8 cellular contexts compared by ENCODE assay signal in the genomic region with DNA sequence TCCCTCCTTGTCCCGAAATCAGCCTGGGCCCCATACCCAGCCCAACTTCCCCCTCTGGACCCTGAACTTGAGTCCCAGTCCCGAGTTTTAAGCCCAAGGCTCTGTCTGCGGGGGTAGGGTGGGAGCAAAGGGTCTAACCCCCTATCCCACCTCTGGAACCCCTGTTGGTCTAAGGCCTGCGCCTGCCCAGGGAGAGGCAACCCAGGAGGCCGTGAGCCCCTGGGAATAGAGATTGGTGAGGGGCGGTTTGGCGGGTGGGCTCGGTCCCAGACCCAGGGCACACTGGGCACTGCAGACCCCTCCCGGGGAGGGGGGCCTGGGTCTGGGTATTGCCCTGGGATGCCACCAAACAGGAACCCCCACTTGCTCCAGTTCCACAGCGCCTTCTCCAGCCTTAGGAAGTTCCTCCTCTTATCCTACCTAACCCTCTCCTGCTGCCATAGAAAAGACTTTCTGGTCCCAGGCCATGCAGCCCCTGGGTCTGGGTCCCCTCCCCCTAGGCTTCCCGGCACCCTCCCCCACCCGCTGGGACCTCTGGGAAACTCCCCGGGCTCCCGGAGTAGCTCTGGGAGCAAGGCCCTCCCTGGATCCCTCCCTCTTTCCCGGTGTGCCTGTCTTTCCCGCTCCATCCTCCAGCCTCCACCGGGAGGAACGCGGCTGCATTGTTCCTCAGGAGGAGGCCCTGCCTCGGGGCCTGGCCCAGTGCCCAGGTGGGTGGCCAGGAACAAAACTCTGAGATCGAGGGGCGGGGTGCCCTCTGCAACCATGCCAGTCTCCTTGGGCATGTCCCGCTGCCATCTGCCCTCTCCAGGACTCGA. TPM values are rescaled to one million over a fixed set of nuclear protein-coding genes. Genes with fewer than 3 reads are reported as not detected.
DNase-seq lines count a peak whose midpoint lies in the region; ATAC-seq, FAIRE-seq and TF ChIP-seq lines count a peak whose summit lies in the region.

No MANE protein-coding gene starts in this region.

- H3K27me3 ChIP-seq in Peyer's patch, result no peaks in the 10 kb centered on the region
- H3K27me3 ChIP-seq in H1 (replicated peaks in 1 of 4; ENCODE audit: control insufficient read depth in 3 of 4, extremely low read depth in 1 of 4, insufficient read depth in 3 of 4, low read length in 3 of 4), result no peaks in the 10 kb centered on the region
- H3K27me3 ChIP-seq in mucosa of stomach (ENCODE audit: control insufficient read depth, insufficient read depth, low read length), result no peaks in the 10 kb centered on the region

- H4K20me1 ChIP-seq in H1 (replicated peaks in 1 of 2; ENCODE audit: control insufficient read depth in 1 of 2, insufficient read depth in 2 of 2, low read length in 2 of 2), result peaks cover 1 to 5% of the 10 kb centered on the region in 2 experiments

- peak overlapping the region; percentile 86; the same call in 1 of the 2 replicates for H2AK5ac ChIP-seq in H1 (ENCODE audit: low read depth, low read length)

- H3K27ac ChIP-seq in Peyer's patch (peak overlapping the region; percentile 97 to 99 (median 98)), H1 (ENCODE audit: low read depth, low read length) (no peak overlapping the region)

- no peak for ATAC-seq in HG03521 (IDR thresholded peaks at IDR 0.05; ENCODE audit: unreplicated experiment)
- no peak for ATAC-seq in HG02798 (IDR thresholded peaks at IDR 0.05; ENCODE audit: poor library complexity, unreplicated experiment)

- no peak overlapping the region for H3K56ac ChIP-seq in H1 (replicated peaks; ENCODE audit: insufficient read length, low read depth, low read length)

- no peak for TF ChIP-seq EP300 in H1 (IDR thresholded peaks at IDR 0.05; ENCODE audit: borderline replicate concordance in 1 of 2, low read depth in 2 of 2, low read length in 2 of 2)

- peak overlapping the region; percentile 81; the same call in 1 of the 2 replicates for H2BK5ac ChIP-seq in H1 (ENCODE audit: low read depth, low read length)

- H3K9me3 ChIP-seq in Peyer's patch (no peaks in the 10 kb centered on the region), H1 (ENCODE audit: insufficient read depth in 2 of 2, low read depth in 1 of 2, low read length in 1 of 2) (no peaks in the 10 kb centered on the region), mucosa of stomach (ENCODE audit: control insufficient read depth, low read length) (no peaks in the 10 kb centered on the region)

- H3K4me1 ChIP-seq in Peyer's patch, result peaks cover 7 to 66% (median 39%) of the 10 kb centered on the region in 4 donors
- peaks cover 0 to 44% (median 36%) of the 10 kb centered on the region in 4 experiments; a peak in 6 of 7 replicates for H3K4me1 ChIP-seq in H1 (replicated peaks in 1 of 4; ENCODE audit: control insufficient read depth in 3 of 4, insufficient read depth in 4 of 4, low read length in 3 of 4)
- peaks cover 74% of the 10 kb centered on the region for H3K4me1 ChIP-seq in mucosa of stomach (ENCODE audit: control insufficient read depth, insufficient read depth, low read length)

- peak overlapping the region; percentile 67 to 79 for H3K4me2 ChIP-seq in H1 (ENCODE audit: insufficient read depth in 1 of 2, low read depth in 2 of 2, low read length in 2 of 2)

- peak overlapping the region; percentile 87 for H4K91ac ChIP-seq in H1 (replicated peaks; ENCODE audit: insufficient read length, low read length)

- DNase-seq in NCI-H146 (lab: John Stamatoyannopoulos, UW), result peak; percentile 57
- DNase-seq in NCI-H146 treated with DMSO at 0.1 percent for 48 hours (lab: John Stamatoyannopoulos, UW; ENCODE audit: unreplicated experiment), result no peak
- peak in 2 of 3 donors; percentile 70 to 71 for DNase-seq in Peyer's patch
- peak in 1 of 2 experiments; percentile 68 for DNase-seq in H1 (ENCODE audit: low read depth in 1 of 2, low spot score in 2 of 2)
- no peak for DNase-seq in inferior parietal cortex (ENCODE audit: extremely low spot score)

- H4K8ac ChIP-seq in H1 (ENCODE audit: extremely low read depth, insufficient read depth, low read length), result peak overlapping the region; percentile 87; the same call in 1 of the 2 replicates

- CTCF ChIA-PET in H1 (lab: Charles Lee; ENCODE audit: partially characterized antibody), result interaction anchor here (1.6 kb wide), 1 partner anchor 19 kb away, joined by 5 read pairs; no protein-coding TSS in a partner anchor

- H3K36me3 ChIP-seq in Peyer's patch (no peaks in the 10 kb centered on the region), H1 (ENCODE audit: control insufficient read depth in 2 of 4, insufficient read depth in 4 of 4, low read length in 3 of 4) (no peaks in the 10 kb centered on the region), mucosa of stomach (ENCODE audit: control insufficient read depth, insufficient read depth, low read length) (no peaks in the 10 kb centered on the region)

- peak overlapping the region; percentile 18 for H2BK120ac ChIP-seq in H1 (replicated peaks; ENCODE audit: low read depth, low read length)

- TF ChIP-seq CTCF in Peyer's patch (IDR thresholded peaks at IDR 0.05) (no peak), H1 (IDR thresholded peaks at IDR 0.05; ENCODE audit: control extremely low read depth in 1 of 3, insufficient read depth in 1 of 3, low read depth in 1 of 3, low read length in 3 of 3) (no peak)

- H3K4ac ChIP-seq in H1 (replicated peaks; ENCODE audit: insufficient read length, low read depth, low read length), result no peak overlapping the region

- no peaks in the 10 kb centered on the region for H3K79me1 ChIP-seq in H1 (ENCODE audit: low read depth, low read length)

- H2BK12ac ChIP-seq in H1 (ENCODE audit: low read depth, low read length), result peak overlapping the region; percentile 95; the same call in 1 of the 2 replicates

- peaks cover 18% of the 10 kb centered on the region; the same call in 1 of the 2 replicates for H3K23me2 ChIP-seq in H1 (ENCODE audit: low read depth, low read length)

- H2BK15ac ChIP-seq in H1 (ENCODE audit: low read length), result peak overlapping the region; percentile 61; the same call in 1 of the 2 replicates

- FAIRE-seq in H1 (lab: Jason Lieb, UNC), result no peak

- peak overlapping the region; percentile 71 for H4K5ac ChIP-seq in H1 (ENCODE audit: insufficient read length, low read depth, low read length)

- TF ChIP-seq POLR2A in Peyer's patch (IDR thresholded peaks at IDR 0.05), result no peak
- TF ChIP-seq POLR2A in H1 (IDR thresholded peaks at IDR 0.05; ENCODE audit: control extremely low read depth in 1 of 2, low read depth in 2 of 2, low read length in 2 of 2), result no peak

- H3K23ac ChIP-seq in H1 (ENCODE audit: insufficient read length), result no peak overlapping the region

- 0 out of 2 replicates have a peak overlapping the region, but pooled peaks have one; percentile 48 for H2BK20ac ChIP-seq in H1 (ENCODE audit: low read length)

- 0 out of 2 replicates have a peak overlapping the region, but pooled peaks have one; percentile 7 for H2AFZ ChIP-seq in H1 (ENCODE audit: low read length)

- H3K9ac ChIP-seq in H1 (replicated peaks in 1 of 4; ENCODE audit: extremely low read depth in 1 of 4, low read depth in 3 of 4, low read length in 3 of 4), result 0 out of 7 replicates have a peak overlapping the region, but pooled peaks of 1 of the 4 experiments have one; percentile 6
- peak overlapping the region; percentile 99 for H3K9ac ChIP-seq in mucosa of stomach (ENCODE audit: low read length)

- 42% methylated on average over 18 of the region's 24 CpGs; no CpG with 5 or more reads in 1 of the 2 experiments for WGBS in H1 (ENCODE audit: extremely low coverage in 1 of 2, insufficient coverage in 1 of 2, insufficient read length in 1 of 2, insufficient replicate concordance in 2 of 2, low coverage in 1 of 2, low lambda C conversion rate in 2 of 2, missing lambda C conversion rate in 1 of 2), 2 experiments

- POLR2A ChIA-PET in H1 (lab: Charles Lee; ENCODE audit: partially characterized antibody), result interaction anchor here (1.0 to 1.1 kb wide), 3 partner anchors 9 to 48 kb away, joined by 3 to 5 read pairs (median 4); partner anchors contain the start of gene ZSWIM4

- TF ChIP-seq RAD21 in H1 (IDR thresholded peaks at IDR 0.05 in 1 of 2, conservative IDR thresholded peaks at IDR 0.05 in 1 of 2; ENCODE audit: low read depth in 2 of 2, low read length in 2 of 2), result no peak

- H3K4me3 ChIP-seq in Peyer's patch (peak overlapping the region; percentile 91 to 98 (median 92)), H1 (ENCODE audit: extremely low read depth in 1 of 4, insufficient read depth in 2 of 4, low read depth in 3 of 4, low read length in 4 of 4) (peak overlapping the region in 3 of 4 experiments; percentile 34 to 74 (median 69); a peak in 6 of 8 replicates), mucosa of stomach (ENCODE audit: low read length) (peak overlapping the region; percentile 90)

- peak overlapping the region; percentile 90 for H3K18ac ChIP-seq in H1 (ENCODE audit: extremely low read depth, low read length)

- H3K79me2 ChIP-seq in H1 (ENCODE audit: control insufficient read depth in 1 of 2, insufficient read depth in 2 of 2, low read length in 2 of 2), result peaks cover 0 to 3% of the 10 kb centered on the region in 2 experiments; a peak in 2 of 4 replicates

- no peak overlapping the region for H3K14ac ChIP-seq in H1 (ENCODE audit: insufficient read length)

TF ChIP-seq in H1, 55 proteins besides CTCF, POLR2A, EP300 and RAD21 (continues in another document):
- TF ChIP-seq KDM1A (IDR thresholded peaks at IDR 0.05; ENCODE audit: borderline replicate concordance, low read length), result peak; percentile 98

RNA-seq across cellular contexts. Expression of gene NANOS3, which starts 33.6 kb away (rescaled TPM):
- total RNA-seq in Peyer's patch, result not detected
- not detected in 2 replicates for total RNA-seq in H1 (2021; fragmentation: NEBNext Ultra II Directional; extraction: Animal tissue kit (Norgen Biotek cat#: 25700))
- 0.14 and 0.62 TPM in 2 replicates for polyA plus RNA-seq in H1 (2011; rRNA removed)
- polyA plus RNA-seq in H1 (2011; cell fraction: cytosol; rRNA removed), result not detected
- not detected for polyA plus RNA-seq in H1 (2011; cell fraction: nucleus; rRNA removed)
- polyA plus RNA-seq in H1 (2012, experiment 1 of 2), result 0.69 to 0.83 TPM in 2 of 4 replicates, not detected in the others
- polyA plus RNA-seq in H1 (2012, experiment 2 of 2), result not detected
- 1.2 TPM for polyA plus RNA-seq in H1 (2013, experiment 1 of 2)
- polyA plus RNA-seq in H1 (2013, experiment 2 of 2), result 1.3 TPM
- polyA minus RNA-seq in H1 (2011; rRNA and poly(A)+ RNA removed), result not detected in 2 replicates
- not detected for polyA minus RNA-seq in H1 (2011; cell fraction: cytosol; rRNA and poly(A)+ RNA removed)
- polyA minus RNA-seq in H1 (2011; cell fraction: nucleus; rRNA and poly(A)+ RNA removed), result not detected

RNA-seq across cellular contexts. Expression of gene ZSWIM4, which starts 48.1 kb away (rescaled TPM):
- total RNA-seq in Peyer's patch, result 1 to 10 TPM; 1.6 to 9.1 (median 5.8) TPM
- 31.1 and 32.7 TPM in 2 replicates for total RNA-seq in H1 (2021; fragmentation: NEBNext Ultra II Directional; extraction: Animal tissue kit (Norgen Biotek cat#: 25700))
- polyA plus RNA-seq in H1 (2011; rRNA removed), result 12.2 and 23.2 TPM in 2 replicates
- polyA plus RNA-seq in H1 (2011; cell fraction: cytosol; rRNA removed), result 10.9 TPM
- 21.2 TPM for polyA plus RNA-seq in H1 (2011; cell fraction: nucleus; rRNA removed)
- 13.1 to 23.1 TPM (median 21.0 TPM) in 4 replicates for polyA plus RNA-seq in H1 (2012, experiment 1 of 2)
- 20.0 TPM for polyA plus RNA-seq in H1 (2012, experiment 2 of 2)
- 17.0 TPM for polyA plus RNA-seq in H1 (2013, experiment 1 of 2)
- 17.3 TPM for polyA plus RNA-seq in H1 (2013, experiment 2 of 2)
- polyA minus RNA-seq in H1 (2011; rRNA and poly(A)+ RNA removed), result 8.9 and 10.8 TPM in 2 replicates
- 23.9 TPM for polyA minus RNA-seq in H1 (2011; cell fraction: cytosol; rRNA and poly(A)+ RNA removed)
- polyA minus RNA-seq in H1 (2011; cell fraction: nucleus; rRNA and poly(A)+ RNA removed), result 13.5 TPM

Comparison
In these comparisons a context has a peak if more than half of its experiments do, and no peak if none do; other contexts are left out.
1. DNase-seq: peak in NCI-H146 (single experiment) and Peyer's patch (2 of 3); none in NCI-H146 treated with DMSO at 0.1 percent for 48 hours (single experiment) and inferior parietal cortex (single experiment).
2. Peak in every context shown above with its lines, with median percentiles within 50 percentile points of each other: H3K4me3 ChIP-seq.